In genomic region chr10:91519899-91520514, GRCh38 we compare ENCODE assay signal across 25 cellular contexts.
DNase-seq lines count a peak whose midpoint lies in the region; ATAC-seq, FAIRE-seq and TF ChIP-seq lines count a peak whose summit lies in the region.
"Had no signal": no experiment of that assay in that cellular context is flagged by ENCODE, and none has a peak within 500 bp of the region (broad histone marks: within the 10 kb centered on the region; RNA-seq: fewer than 3 reads in every experiment).

No MANE protein-coding gene starts in this region.

- no peak overlapping the region for H3K4me2 ChIP-seq in HepG2 (ENCODE audit: low read depth, low read length)

- WGBS in HepG2 (ENCODE audit: low lambda C conversion rate) = 54% methylated on average over 7 of the region's 7 CpGs

- ATAC-seq in HepG2 (peak; percentile 57), GM19455 (IDR thresholded peaks at IDR 0.05; ENCODE audit: unreplicated experiment) (no peak), HG02623 (IDR thresholded peaks at IDR 0.05; ENCODE audit: unreplicated experiment) (no peak)
- ATAC-seq: effector memory CD8-positive, alpha-beta T cell; lower lobe of right lung; stimulated activated effector memory CD8-positive, alpha-beta T cell treated with anti-CD3 and anti-CD28 coated beads, Interleukin-12 subunit alpha, Interleukin-12 subunit beta, amount 100 ng/mL, for 72 hours had no signal

- H3K36me3 ChIP-seq in HepG2 (replicated peaks in 1 of 2; ENCODE audit: control insufficient read depth in 1 of 2, insufficient read depth in 2 of 2, low read length in 2 of 2) (no peaks in the 10 kb centered on the region), stomach smooth muscle (ENCODE audit: control insufficient read depth in 2 of 2, insufficient read depth in 2 of 2, low read length in 2 of 2) (no peaks in the 10 kb centered on the region)
- H3K36me3 ChIP-seq: colonic mucosa, lower lobe of right lung, SJCRH30, upper lobe of left lung had no signal

- intact Hi-C loops in HepG2 (cut with micrococcal nuclease; ENCODE audit: unreplicated experiment) = no loop called here

- TF ChIP-seq CTCF in epithelial cell of esophagus (IDR thresholded peaks at IDR 0.05; ENCODE audit: insufficient read depth, low read depth, low read length, missing control alignments) (no peak), HepG2 (CRISPR knock-in tag; IDR thresholded peaks at IDR 0.05) (no peak)

- BruUV-seq in HepG2 (replicated peaks; lab: Mats Ljungman, UMichigan) = no TSS peak

- H3K27ac ChIP-seq in HepG2 (ENCODE audit: extremely low read length, insufficient read depth, low read length) (no peak overlapping the region), stomach smooth muscle (ENCODE audit: low read length) (peak overlapping the region; percentile 47)
- H3K27ac ChIP-seq: colonic mucosa, lower lobe of right lung, SJCRH30, upper lobe of left lung had no signal

- H3K4me3 ChIP-seq in epithelial cell of esophagus (ENCODE audit: low read length) = no peak overlapping the region
- no peak overlapping the region for H3K4me3 ChIP-seq in HepG2 (replicated peaks in 1 of 3; ENCODE audit: insufficient read depth in 1 of 3, low read depth in 2 of 3, low read length in 3 of 3)
- H3K4me3 ChIP-seq in stomach smooth muscle (ENCODE audit: low read length in 2 of 2) = no peak overlapping the region
- H3K4me3 ChIP-seq: colonic mucosa, lower lobe of right lung, SJCRH30, upper lobe of left lung had no signal

- peak; percentile 79 for DNase-seq in RPMI8226
- DNase-seq in epithelial cell of esophagus (ENCODE audit: low read depth) = peak; percentile 52
- DNase-seq in HepG2 (ENCODE audit: low spot score) = no peak
- DNase-seq in NCI-H2196 treated with DMSO at 0.1 percent for 48 hours (lab: John Stamatoyannopoulos, UW; ENCODE audit: unreplicated experiment) = no peak
- DNase-seq: activated CD4-positive, alpha-beta T cell treated with anti-CD3 and anti-CD28 coated beads, Interleukin-2, amount 50 U/mL, for 1 hour; C1 segment of cervical spinal cord; COR-L47; effector memory CD8-positive, alpha-beta T cell; GF-D8; hypothalamus; lower lobe of right lung; NCI-H146; NCI-H526 treated with DMSO at 0.1 percent for 48 hours; posterior cingulate gyrus; SJCRH30; stimulated activated CD4-positive, alpha-beta T cell treated with anti-CD3 and anti-CD28 coated beads, Interleukin-4, amount 100 ng/mL, for 24 hours; substantia nigra; T1000; upper lobe of left lung had no signal

- peaks cover 9% of the 10 kb centered on the region for H3K4me1 ChIP-seq in HepG2 (ENCODE audit: insufficient read depth, low read length)
- peaks cover 10% of the 10 kb centered on the region for H3K4me1 ChIP-seq in stomach smooth muscle (ENCODE audit: control insufficient read depth, insufficient read depth, low read length)
- H3K4me1 ChIP-seq: colonic mucosa, lower lobe of right lung, SJCRH30 had no signal

- POLR2A ChIA-PET in HepG2 (lab: Yijun Ruan, JAX) = no interaction called here

- CTCF ChIA-PET in HepG2 (lab: Yijun Ruan, JAX; ENCODE audit: low intra/inter-chr PET ratio, low total read pairs) = no interaction called here

- TF ChIP-seq EP300 in HepG2 (IDR thresholded peaks at IDR 0.05; ENCODE audit: low read depth in 2 of 2, low read length in 2 of 2) = no peak
- TF ChIP-seq EP300 in HepG2 (CRISPR knock-in tag; IDR thresholded peaks at IDR 0.05; ENCODE audit: borderline replicate concordance) = no peak

- no peaks in the 10 kb centered on the region for H3K27me3 ChIP-seq in HepG2 (ENCODE audit: control insufficient read depth in 1 of 2, insufficient read depth in 2 of 2, low read length in 2 of 2)
- no peaks in the 10 kb centered on the region for H3K27me3 ChIP-seq in stomach smooth muscle (ENCODE audit: control insufficient read depth in 1 of 2, insufficient read depth in 2 of 2, low read length in 2 of 2)
- H3K27me3 ChIP-seq: colonic mucosa, SJCRH30, upper lobe of left lung had no signal

- H3K79me2 ChIP-seq in HepG2 (ENCODE audit: insufficient read depth, low read length) = no peaks in the 10 kb centered on the region

- no peaks in the 10 kb centered on the region for H4K20me1 ChIP-seq in HepG2 (ENCODE audit: insufficient read depth, low read length)

- TF ChIP-seq POLR2A in HepG2 (IDR thresholded peaks at IDR 0.05; ENCODE audit: insufficient read depth in 1 of 2, low read depth in 2 of 2, low read length in 2 of 2) = no peak

- H3K9ac ChIP-seq in HepG2 (ENCODE audit: insufficient read depth, low read depth, low read length) (no peak overlapping the region), stomach smooth muscle (ENCODE audit: low read length in 2 of 2) (no peak overlapping the region)

- TF ChIP-seq RAD21 in HepG2 (CRISPR knock-in tag; IDR thresholded peaks at IDR 0.05) = no peak

- no peak for FAIRE-seq in HepG2 (lab: Jason Lieb, UNC)
- FAIRE-seq: RCC 7860 had no signal

- in situ Hi-C loops in HepG2 (cut with HindIII; ENCODE audit: extremely low pct_ligation_motif_present, low pct_unique_long_range_greater_than_20kb) = no loop called here

- peaks cover 4% of the 10 kb centered on the region; the same call in 1 of the 2 replicates for H3K9me3 ChIP-seq in HepG2 (ENCODE audit: low read length)
- H3K9me3 ChIP-seq in stomach smooth muscle (ENCODE audit: control insufficient read depth in 2 of 2, low read length in 2 of 2) = no peaks in the 10 kb centered on the region
- H3K9me3 ChIP-seq: colonic mucosa, SJCRH30, upper lobe of left lung had no signal

- H2AFZ ChIP-seq in HepG2 (ENCODE audit: low read length) = no peak overlapping the region

TF ChIP-seq in HepG2, 621 proteins besides CTCF, POLR2A, EP300 and RAD21:
- TF ChIP-seq CHD2 (IDR thresholded peaks at IDR 0.05; ENCODE audit: low read depth, low read length) (no peak), ZNF616 (CRISPR knock-in tag; IDR thresholded peaks at IDR 0.05; ENCODE audit: low read depth) (no peak), ZNF660 (CRISPR knock-in tag; IDR thresholded peaks at IDR 0.05; ENCODE audit: borderline replicate concordance, low read depth) (no peak), YEATS2 (CRISPR knock-in tag; IDR thresholded peaks at IDR 0.05; ENCODE audit: borderline replicate concordance) (no peak), AHDC1 (CRISPR knock-in tag; IDR thresholded peaks at IDR 0.05; ENCODE audit: borderline replicate concordance) (no peak)

Comparison
In these comparisons a context has a peak if more than half of its experiments do, and no peak if none do; other contexts are left out.
1. DNase-seq: peak in RPMI8226 (single experiment) and epithelial cell of esophagus (single experiment); none in HepG2 (single experiment) and NCI-H2196 treated with DMSO at 0.1 percent for 48 hours (single experiment).